Comparison of ENCODE assay signal across 8 cellular contexts in the genomic region with DNA sequence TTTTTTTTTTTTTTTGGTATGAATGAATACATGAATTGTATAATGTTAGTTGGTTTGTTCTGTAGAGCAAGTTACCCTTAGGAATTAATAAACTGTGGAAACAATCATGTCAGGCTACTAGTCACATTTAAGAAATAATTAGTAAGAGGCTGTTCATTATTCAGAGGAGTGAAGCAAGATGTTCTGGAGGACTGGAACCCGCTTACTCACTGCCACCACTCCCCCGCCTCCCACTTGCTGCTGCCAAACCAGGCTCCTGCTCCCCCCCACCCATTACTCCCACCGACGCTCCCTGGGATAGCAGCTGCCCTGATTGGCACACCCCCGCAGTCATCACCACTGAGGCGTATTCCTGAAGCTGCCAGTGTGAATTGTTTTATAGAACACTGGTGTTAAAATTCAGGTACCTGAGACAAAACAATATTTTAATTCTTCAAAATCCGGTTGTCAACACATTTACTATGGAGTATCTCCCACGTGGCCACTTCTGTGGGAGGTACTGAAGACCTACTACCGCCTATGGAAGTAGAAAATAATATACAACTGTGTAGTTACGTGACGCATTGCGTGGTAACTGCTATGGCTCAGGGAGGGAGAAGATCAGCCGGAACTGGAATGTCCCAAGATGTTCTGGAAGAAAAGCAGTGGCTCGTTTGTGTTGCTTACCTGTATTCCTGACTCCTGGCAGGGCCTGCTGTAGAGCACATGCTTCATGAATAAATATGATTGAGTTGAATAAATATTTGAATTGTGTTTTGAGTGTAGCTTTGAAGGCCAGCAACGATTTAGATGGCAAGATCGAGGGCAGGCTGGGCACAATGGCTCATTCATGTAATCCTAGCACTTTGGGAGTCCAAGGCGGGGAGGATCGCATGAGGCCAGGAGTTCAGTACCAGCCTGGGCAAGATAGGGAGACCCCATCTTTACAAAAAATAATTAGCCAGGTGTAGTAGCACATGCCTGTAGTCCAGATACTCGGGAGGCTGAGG. TPM values are rescaled to one million over a fixed set of nuclear protein-coding genes. Genes with fewer than 3 reads are reported as not detected.
DNase-seq lines count a peak whose midpoint lies in the region; ATAC-seq and TF ChIP-seq lines count a peak whose summit lies in the region.

No MANE protein-coding gene starts in this region.

- peak overlapping the region in 6 of 8 donors; percentile 97 to 100 (median 98) for H3K27ac ChIP-seq in spleen

- POLR2A ChIA-PET in activated CD4-positive, alpha-beta T cell treated with anti-CD3 and anti-CD28 coated beads for 36 hours (lab: Charles Lee): no interaction called here

- peak overlapping the region; percentile 47 for H3K27ac Mint-ChIP-seq in activated CD4-positive, alpha-beta T cell treated with anti-CD3 and anti-CD28 coated beads for 36 hours

- no peaks in the 10 kb centered on the region for H3K27me3 ChIP-seq in spleen (replicated peaks in 1 of 7)

- 87 to 91% (median 88%) methylated on average over 19 of the region's 19 CpGs for whole genome bisulfite sequencing in spleen, 5 donors

- peaks cover 20% of the 10 kb centered on the region for H3K4me1 Mint-ChIP-seq in activated CD4-positive, alpha-beta T cell treated with anti-CD3 and anti-CD28 coated beads for 36 hours

- H3K36me3 ChIP-seq in spleen: peaks cover 0 to 43% (median 25%) of the 10 kb centered on the region in 6 donors

- H3K4me1 ChIP-seq in spleen: peaks cover 12 to 41% (median 34%) of the 10 kb centered on the region in 6 donors

- CTCF ChIA-PET in activated CD4-positive, alpha-beta T cell treated with anti-CD3 and anti-CD28 coated beads for 36 hours (lab: Charles Lee): no interaction called here

- peaks cover 23% of the 10 kb centered on the region for H3K36me3 Mint-ChIP-seq in activated CD4-positive, alpha-beta T cell treated with anti-CD3 and anti-CD28 coated beads for 36 hours (ENCODE audit: low read depth)

- H3K27me3 Mint-ChIP-seq in activated CD4-positive, alpha-beta T cell treated with anti-CD3 and anti-CD28 coated beads for 36 hours: no peaks in the 10 kb centered on the region

- TF ChIP-seq POLR2A in spleen (IDR thresholded peaks at IDR 0.05): no peak

- no peaks in the 10 kb centered on the region for H3K9me3 Mint-ChIP-seq in activated CD4-positive, alpha-beta T cell treated with anti-CD3 and anti-CD28 coated beads for 36 hours (ENCODE audit: low read depth)

- intact Hi-C loops in activated CD4-positive, alpha-beta T cell treated with anti-CD3 and anti-CD28 coated beads for 36 hours (cut with DNase I, micrococcal nuclease): loop anchor here (2.0 to 10.0 kb wide), 6 partner anchors 174 to 1768 kb away; partner anchors contain the start of genes LSM14A (in 1 of the 2), PDCD5 (in 1 of the 2) and PEPD (in 1 of the 2)
- intact Hi-C loops in head of caudate nucleus (cut with DNase I): no loop called here
- intact Hi-C loops in spleen (cut with DNase I; ENCODE audit: low total_unique reads): loop anchor here (10.0 kb wide), 1 partner anchor 62 kb away; the partner anchor contains the start of gene ZNF507

- TF ChIP-seq CTCF in WI38 (IDR thresholded peaks at IDR 0.05; ENCODE audit: low read depth, low read length): no peak
- TF ChIP-seq CTCF in spleen (IDR thresholded peaks at IDR 0.05 in 8 of 11, conservative IDR thresholded peaks at IDR 0.05 in 3 of 11): no peak

- H3K4me3 ChIP-seq in WI38 (ENCODE audit: low read depth, low read length) (peak overlapping the region; percentile 81), spleen (peak overlapping the region in 5 of 8 donors; percentile 55 to 88 (median 77))

- no peak for ATAC-seq in activated CD4-positive, alpha-beta T cell treated with anti-CD3 and anti-CD28 coated beads for 36 hours
- ATAC-seq in activated CD4-positive, CD25-positive, alpha-beta regulatory T cell treated with anti-CD3 and anti-CD28 coated beads, Interleukin-2, amount 50 U/mL, for 24 hours: no peak
- no peak for ATAC-seq in HG03108 (IDR thresholded peaks at IDR 0.05; ENCODE audit: unreplicated experiment)

- H3K9me3 ChIP-seq in spleen: no peaks in the 10 kb centered on the region

- in situ Hi-C loops in ACHN (cut with HindIII; ENCODE audit: low pct_ligation_motif_present, low pct_unique_long_range_greater_than_20kb, low sequenced_read_pairs): no loop called here

- H3K4me3 Mint-ChIP-seq in activated CD4-positive, alpha-beta T cell treated with anti-CD3 and anti-CD28 coated beads for 36 hours: peak overlapping the region; percentile 84

- no peak for DNase-seq in activated CD4-positive, alpha-beta T cell treated with anti-CD3 and anti-CD28 coated beads for 36 hours
- no peak for DNase-seq in activated CD4-positive, alpha-beta T cell treated with anti-CD3 and anti-CD28 coated beads for 4 hours
- DNase-seq in head of caudate nucleus: peak; percentile 54 to 96 (median 82)
- DNase-seq in spleen: no peak
- no peak for DNase-seq in ACHN

RNA-seq across cellular contexts. Expression of gene DPY19L3, which starts 1.7 kb away (rescaled TPM):
- total RNA-seq in activated CD4-positive, alpha-beta T cell treated with anti-CD3 and anti-CD28 coated beads for 36 hours: 10 to 100 TPM; 14.3 to 14.6 TPM
- total RNA-seq in spleen: 10 to 100 TPM; 29.0 to 57.5 (median 46.0) TPM
- 1 to 10 TPM; 5.3 to 6.9 (median 5.7) TPM for polyA plus RNA-seq in spleen

Comparison
In these comparisons a context has a peak if more than half of its experiments do, and no peak if none do; other contexts are left out.
1. DNase-seq: peak in head of caudate nucleus (42 of 42); none in activated CD4-positive, alpha-beta T cell treated with anti-CD3 and anti-CD28 coated beads for 36 hours (single experiment), activated CD4-positive, alpha-beta T cell treated with anti-CD3 and anti-CD28 coated beads for 4 hours (0 of 2), spleen (single experiment) and ACHN (single experiment).